ENCODE assay signal across 3 cellular contexts in the genomic region with DNA sequence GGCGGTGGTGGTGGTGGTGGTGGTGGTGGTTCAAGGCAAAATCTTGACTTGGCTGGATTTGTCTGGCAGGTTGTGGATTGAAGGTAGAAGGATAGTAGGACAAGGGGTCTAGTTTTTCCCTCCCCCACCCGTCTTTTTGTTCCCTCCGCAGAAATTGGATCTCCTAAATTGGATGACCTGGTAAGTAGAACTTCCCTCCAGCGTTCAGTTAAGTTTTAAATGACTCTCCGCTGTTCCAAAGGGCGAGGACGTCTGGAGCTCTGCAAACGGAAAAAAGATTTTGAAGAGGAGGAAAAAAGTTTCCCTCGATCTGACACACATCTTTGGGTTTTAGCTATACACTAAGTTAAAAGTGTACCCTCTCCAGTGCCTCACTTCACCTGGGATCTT.
TF ChIP-seq lines count a peak whose summit lies in the region.

No MANE protein-coding gene starts in this region.

TF ChIP-seq in SK-N-SH, 30 proteins besides CTCF, POLR2A, EP300 and RAD21:
- TF ChIP-seq, protein P1, sequence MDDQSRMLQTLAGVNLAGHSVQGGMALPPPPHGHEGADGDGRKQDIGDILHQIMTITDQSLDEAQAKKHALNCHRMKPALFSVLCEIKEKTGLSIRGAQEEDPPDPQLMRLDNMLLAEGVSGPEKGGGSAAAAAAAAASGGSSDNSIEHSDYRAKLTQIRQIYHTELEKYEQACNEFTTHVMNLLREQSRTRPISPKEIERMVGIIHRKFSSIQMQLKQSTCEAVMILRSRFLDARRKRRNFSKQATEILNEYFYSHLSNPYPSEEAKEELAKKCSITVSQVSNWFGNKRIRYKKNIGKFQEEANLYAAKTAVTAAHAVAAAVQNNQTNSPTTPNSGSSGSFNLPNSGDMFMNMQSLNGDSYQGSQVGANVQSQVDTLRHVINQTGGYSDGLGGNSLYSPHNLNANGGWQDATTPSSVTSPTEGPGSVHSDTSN (IDR thresholded peaks at IDR 0.05), result no peak
- TF ChIP-seq POLR2AphosphoS5 (IDR thresholded peaks at IDR 0.05; ENCODE audit: low read depth, low read length) (no peak), REST (IDR thresholded peaks at IDR 0.05; ENCODE audit: low read depth, low read length) (no peak), SIN3A (IDR thresholded peaks at IDR 0.05; ENCODE audit: borderline replicate concordance, low read depth, low read length) (no peak), MAX (IDR thresholded peaks at IDR 0.05; ENCODE audit: low read depth) (no peak), RFX5 (IDR thresholded peaks at IDR 0.05; ENCODE audit: low read length) (no peak), YY1 (IDR thresholded peaks at IDR 0.05; ENCODE audit: low read depth) (no peak), MEF2A (IDR thresholded peaks at IDR 0.05; ENCODE audit: borderline replicate concordance, low read depth) (no peak), GABPA (IDR thresholded peaks at IDR 0.05; ENCODE audit: low read depth) (no peak), RXRA (IDR thresholded peaks at IDR 0.05; ENCODE audit: borderline replicate concordance, low read depth) (no peak), FOXJ3 (CRISPR knock-in tag; IDR thresholded peaks at IDR 0.05) (no peak), TAF1 (IDR thresholded peaks at IDR 0.05; ENCODE audit: borderline replicate concordance, low read depth, low read length) (no peak), TEAD4 (IDR thresholded peaks at IDR 0.05; ENCODE audit: borderline replicate concordance, insufficient read depth) (no peak), JUND (IDR thresholded peaks at IDR 0.05) (no peak)
TF ChIP-seq in SK-N-SH: peak in this region for 0.

TF ChIP-seq in SK-N-SH treated with all-trans-retinoic acid at 6 μM for 48 hours, 23 proteins besides CTCF, POLR2A, EP300 and RAD21:
- no peak for TF ChIP-seq PPARA (CRISPR knock-in tag; IDR thresholded peaks at IDR 0.05; ENCODE audit: borderline replicate concordance)
- TF ChIP-seq TCF4 (CRISPR knock-in tag; IDR thresholded peaks at IDR 0.05; ENCODE audit: borderline replicate concordance), result no peak
- TF ChIP-seq TOX (CRISPR knock-in tag; IDR thresholded peaks at IDR 0.05; ENCODE audit: borderline replicate concordance), result no peak
- no peak for TF ChIP-seq ARNTL (CRISPR knock-in tag; IDR thresholded peaks at IDR 0.05; ENCODE audit: borderline replicate concordance, low read depth)
- no peak for TF ChIP-seq ZFP3 (CRISPR knock-in tag; IDR thresholded peaks at IDR 0.05)
- no peak for TF ChIP-seq RARB (CRISPR knock-in tag; IDR thresholded peaks at IDR 0.05)
- TF ChIP-seq ZC3H10 (CRISPR knock-in tag; IDR thresholded peaks at IDR 0.05), result no peak
- TF ChIP-seq ISL1 (CRISPR knock-in tag; IDR thresholded peaks at IDR 0.05), result no peak
- TF ChIP-seq, protein P2, sequence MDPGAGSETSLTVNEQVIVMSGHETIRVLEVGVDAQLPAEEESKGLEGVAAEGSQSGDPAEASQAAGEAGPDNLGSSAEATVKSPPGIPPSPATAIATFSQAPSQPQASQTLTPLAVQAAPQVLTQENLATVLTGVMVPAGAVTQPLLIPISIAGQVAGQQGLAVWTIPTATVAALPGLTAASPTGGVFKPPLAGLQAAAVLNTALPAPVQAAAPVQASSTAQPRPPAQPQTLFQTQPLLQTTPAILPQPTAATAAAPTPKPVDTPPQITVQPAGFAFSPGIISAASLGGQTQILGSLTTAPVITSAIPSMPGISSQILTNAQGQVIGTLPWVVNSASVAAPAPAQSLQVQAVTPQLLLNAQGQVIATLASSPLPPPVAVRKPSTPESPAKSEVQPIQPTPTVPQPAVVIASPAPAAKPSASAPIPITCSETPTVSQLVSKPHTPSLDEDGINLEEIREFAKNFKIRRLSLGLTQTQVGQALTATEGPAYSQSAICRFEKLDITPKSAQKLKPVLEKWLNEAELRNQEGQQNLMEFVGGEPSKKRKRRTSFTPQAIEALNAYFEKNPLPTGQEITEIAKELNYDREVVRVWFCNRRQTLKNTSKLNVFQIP (CRISPR knock-in tag; IDR thresholded peaks at IDR 0.05; ENCODE audit: borderline replicate concordance, low read depth), result no peak
- TF ChIP-seq ZNF70 (CRISPR knock-in tag; IDR thresholded peaks at IDR 0.05), result no peak
- no peak for TF ChIP-seq TSHZ2 (CRISPR knock-in tag; IDR thresholded peaks at IDR 0.05)
- no peak for TF ChIP-seq OSR1 (CRISPR knock-in tag; IDR thresholded peaks at IDR 0.05)
- TF ChIP-seq ZNF565 (CRISPR knock-in tag; conservative IDR thresholded peaks at IDR 0.05; ENCODE audit: low read depth), result no peak
- TF ChIP-seq ZNF8 (CRISPR knock-in tag; IDR thresholded peaks at IDR 0.05), result no peak
- no peak for TF ChIP-seq CSRNP3 (CRISPR knock-in tag; IDR thresholded peaks at IDR 0.05)
- no peak for TF ChIP-seq ZFP30 (CRISPR knock-in tag; IDR thresholded peaks at IDR 0.05)
- no peak for TF ChIP-seq ESRRG (CRISPR knock-in tag; IDR thresholded peaks at IDR 0.05)
- no peak for TF ChIP-seq CREB5 (CRISPR knock-in tag; IDR thresholded peaks at IDR 0.05; ENCODE audit: low read depth)
- no peak for TF ChIP-seq GLIS3 (CRISPR knock-in tag; IDR thresholded peaks at IDR 0.05)
- no peak for TF ChIP-seq CSDC2 (CRISPR knock-in tag; IDR thresholded peaks at IDR 0.05)

TF ChIP-seq in GM12878, 131 proteins besides CTCF, POLR2A, EP300 and RAD21:
- TF ChIP-seq SMC3 (IDR thresholded peaks at IDR 0.05; ENCODE audit: borderline replicate concordance, low read length) (no peak), HCFC1 (IDR thresholded peaks at IDR 0.05; ENCODE audit: low read length) (no peak), SREBF2 (IDR thresholded peaks at IDR 0.05; ENCODE audit: low read length) (no peak), CHD1 (IDR thresholded peaks at IDR 0.05; ENCODE audit: low read depth, low read length) (no peak)
- TF ChIP-seq, protein P3, sequence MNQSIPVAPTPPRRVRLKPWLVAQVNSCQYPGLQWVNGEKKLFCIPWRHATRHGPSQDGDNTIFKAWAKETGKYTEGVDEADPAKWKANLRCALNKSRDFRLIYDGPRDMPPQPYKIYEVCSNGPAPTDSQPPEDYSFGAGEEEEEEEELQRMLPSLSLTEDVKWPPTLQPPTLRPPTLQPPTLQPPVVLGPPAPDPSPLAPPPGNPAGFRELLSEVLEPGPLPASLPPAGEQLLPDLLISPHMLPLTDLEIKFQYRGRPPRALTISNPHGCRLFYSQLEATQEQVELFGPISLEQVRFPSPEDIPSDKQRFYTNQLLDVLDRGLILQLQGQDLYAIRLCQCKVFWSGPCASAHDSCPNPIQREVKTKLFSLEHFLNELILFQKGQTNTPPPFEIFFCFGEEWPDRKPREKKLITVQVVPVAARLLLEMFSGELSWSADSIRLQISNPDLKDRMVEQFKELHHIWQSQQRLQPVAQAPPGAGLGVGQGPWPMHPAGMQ (IDR thresholded peaks at IDR 0.05; ENCODE audit: borderline replicate concordance), result no peak
